17 cellular contexts compared by ENCODE assay signal in the genomic region with DNA sequence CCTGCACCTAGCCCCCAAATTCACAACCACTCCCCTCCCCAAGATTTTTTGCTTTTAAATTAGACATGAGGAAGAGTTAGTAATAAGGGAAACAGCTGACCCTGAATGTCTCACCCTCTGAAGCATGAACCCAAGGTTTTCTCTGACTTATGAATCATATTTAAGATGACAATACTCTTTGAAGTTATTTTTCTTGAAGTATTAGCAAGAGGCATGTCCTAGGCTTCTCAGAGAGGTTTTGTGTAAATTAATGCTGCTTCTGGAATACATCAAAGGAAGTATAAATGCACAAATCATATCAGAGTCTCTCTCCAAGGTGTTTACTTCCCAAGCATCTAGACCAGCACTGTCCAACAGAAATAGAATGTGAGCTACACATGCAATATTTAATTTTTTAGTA.
DNase-seq lines count a peak whose midpoint lies in the region; ATAC-seq, FAIRE-seq and TF ChIP-seq lines count a peak whose summit lies in the region.
"Had no signal": no experiment of that assay in that cellular context is flagged by ENCODE, and none has a peak within 500 bp of the region (broad histone marks: within the 10 kb centered on the region; RNA-seq: fewer than 3 reads in every experiment).

No MANE protein-coding gene starts in this region.

- intact Hi-C loops in CD14-positive monocyte (cut with micrococcal nuclease), result no loop called here
- intact Hi-C loops in PC-3 (cut with micrococcal nuclease), result no loop called here
- intact Hi-C loops in endothelial cell of umbilical vein (cut with micrococcal nuclease), result no loop called here

- no peaks in the 10 kb centered on the region for H3F3A ChIP-seq in PC-3 (ENCODE audit: low read length, unreplicated experiment)

- no peak for ATAC-seq in PC-3
- ATAC-seq: activated CD4-positive, CD25-positive, alpha-beta regulatory T cell treated with anti-CD3 and anti-CD28 coated beads, Interleukin-2, amount 50 U/mL, for 24 hours; body of pancreas; Right ventricle myocardium inferior; stimulated activated memory B cell treated with anti-CD40 and anti-IgM and Interleukin-4, amounts not matched to agents 10 μg/mL and 1 μg/mL and 100 μg/mL, for 72 hours had no signal

- no peaks in the 10 kb centered on the region for H4K20me1 ChIP-seq in PC-3 (ENCODE audit: low read length)
- no peaks in the 10 kb centered on the region for H4K20me1 ChIP-seq in endothelial cell of umbilical vein (replicated peaks; ENCODE audit: control insufficient read depth, extremely low read depth, insufficient read depth, low read length)

- H3K4me2 ChIP-seq in PC-3 (ENCODE audit: low read length) (no peak overlapping the region), endothelial cell of umbilical vein (ENCODE audit: insufficient read depth, low read length) (no peak overlapping the region)

- dilution Hi-C loops in endothelial cell of umbilical vein (cut with MboI; ENCODE audit: extremely low pct_ligation_motif_present, low sequenced_read_pairs), result no loop called here

- H3K9ac ChIP-seq in PC-3 (ENCODE audit: low read length) (no peak overlapping the region), endothelial cell of umbilical vein (replicated peaks; ENCODE audit: extremely low read depth, insufficient read depth, low read length) (no peak overlapping the region)
- H3K9ac ChIP-seq: parathyroid adenoma had no signal

- H3K4me3 Mint-ChIP-seq in CD14-positive monocyte (no peak overlapping the region), mesothelial cell of epicardium (no peak overlapping the region), nephron progenitor cell (no peak overlapping the region)
- H3K4me3 Mint-ChIP-seq: stimulated activated memory B cell treated with anti-CD40 and anti-IgM and Interleukin-4, amounts not matched to agents 10 μg/mL and 1 μg/mL and 100 μg/mL, for 72 hours had no signal

- H3K27ac Mint-ChIP-seq in CD14-positive monocyte, result peak overlapping the region in 4 of 7 donors; percentile 23 to 86 (median 53)
- H3K27ac Mint-ChIP-seq in mesothelial cell of epicardium, result peak overlapping the region; percentile 74
- H3K27ac Mint-ChIP-seq in nephron progenitor cell, result no peak overlapping the region
- H3K27ac Mint-ChIP-seq: stimulated activated memory B cell treated with anti-CD40 and anti-IgM and Interleukin-4, amounts not matched to agents 10 μg/mL and 1 μg/mL and 100 μg/mL, for 72 hours had no signal

- BruUV-seq in PC-3 (replicated peaks; lab: Mats Ljungman, UMichigan) (no TSS peak), endothelial cell of umbilical vein (replicated peaks; lab: Mats Ljungman, UMichigan) (no TSS peak)

- H3K27me3 Mint-ChIP-seq in CD14-positive monocyte (ENCODE audit: low read depth in 3 of 3) (no peaks in the 10 kb centered on the region), mesothelial cell of epicardium (ENCODE audit: low read depth) (no peaks in the 10 kb centered on the region), nephron progenitor cell (ENCODE audit: low read depth, poor library complexity) (no peaks in the 10 kb centered on the region)
- H3K27me3 Mint-ChIP-seq: stimulated activated memory B cell treated with anti-CD40 and anti-IgM and Interleukin-4, amounts not matched to agents 10 μg/mL and 1 μg/mL and 100 μg/mL, for 72 hours had no signal

- POLR2A ChIA-PET in PC-3 (lab: Charles Lee; ENCODE audit: unreplicated experiment), result no interaction called here
- POLR2A ChIA-PET in endothelial cell of umbilical vein (lab: Charles Lee), result no interaction called here

- no peaks in the 10 kb centered on the region for H3K9me1 ChIP-seq in endothelial cell of umbilical vein (replicated peaks; ENCODE audit: control insufficient read depth, extremely low read depth, insufficient read depth, low read length)

- no peaks in the 10 kb centered on the region for H3K9me2 ChIP-seq in PC-3 (replicated peaks; ENCODE audit: low read length)

- H3K79me2 ChIP-seq in PC-3 (ENCODE audit: low read length) (no peaks in the 10 kb centered on the region), endothelial cell of umbilical vein (ENCODE audit: control insufficient read depth, insufficient read depth, low read length) (no peaks in the 10 kb centered on the region)
- H3K79me2 ChIP-seq: parathyroid adenoma had no signal

- H3K4me1 ChIP-seq in PC-3 (ENCODE audit: insufficient read depth, low read length) (peaks cover 12% of the 10 kb centered on the region), endothelial cell of umbilical vein (ENCODE audit: control insufficient read depth, extremely low read depth, insufficient read depth, low read length) (peaks cover 18% of the 10 kb centered on the region)
- H3K4me1 ChIP-seq: body of pancreas, parathyroid adenoma had no signal

- H3K9me3 ChIP-seq in PC-3 (ENCODE audit: low read length) (no peaks in the 10 kb centered on the region), endothelial cell of umbilical vein (replicated peaks; ENCODE audit: control insufficient read depth, insufficient read depth, low read length) (no peaks in the 10 kb centered on the region)
- H3K9me3 ChIP-seq: body of pancreas had no signal

- no peak overlapping the region for H3K4me3 ChIP-seq in PC-3 (ENCODE audit: low read length)
- no peak overlapping the region for H3K4me3 ChIP-seq in endothelial cell of umbilical vein (replicated peaks in 1 of 3; ENCODE audit: insufficient read depth in 1 of 3, low read depth in 1 of 3, low read length in 3 of 3)
- H3K4me3 ChIP-seq: body of pancreas had no signal

- H2AFZ ChIP-seq in PC-3 (ENCODE audit: low read length) (no peak overlapping the region), endothelial cell of umbilical vein (ENCODE audit: low read depth, low read length) (no peak overlapping the region)
- H2AFZ ChIP-seq: parathyroid adenoma had no signal

- no peak overlapping the region for H3K27ac ChIP-seq in PC-3 (ENCODE audit: low read length)
- no peak overlapping the region for H3K27ac ChIP-seq in endothelial cell of umbilical vein (ENCODE audit: insufficient read depth, low read depth, low read length)
- H3K27ac ChIP-seq: body of pancreas, parathyroid adenoma had no signal

- H3K9me3 Mint-ChIP-seq in CD14-positive monocyte (peaks cover 0 to 2% (median 0%) of the 10 kb centered on the region in 7 donors), mesothelial cell of epicardium (peaks cover 9% of the 10 kb centered on the region), nephron progenitor cell (peaks cover 7% of the 10 kb centered on the region)
- H3K9me3 Mint-ChIP-seq: stimulated activated memory B cell treated with anti-CD40 and anti-IgM and Interleukin-4, amounts not matched to agents 10 μg/mL and 1 μg/mL and 100 μg/mL, for 72 hours had no signal

- H3K27me3 ChIP-seq in PC-3 (ENCODE audit: low read length) (no peaks in the 10 kb centered on the region), endothelial cell of umbilical vein (ENCODE audit: control insufficient read depth in 2 of 2, insufficient read depth in 2 of 2, low read length in 2 of 2) (no peaks in the 10 kb centered on the region)
- H3K27me3 ChIP-seq: body of pancreas had no signal

- H3K36me3 ChIP-seq in PC-3 (ENCODE audit: low read depth, low read length) (no peaks in the 10 kb centered on the region), endothelial cell of umbilical vein (ENCODE audit: control insufficient read depth in 2 of 2, extremely low read depth in 1 of 2, insufficient read depth in 2 of 2, low read length in 2 of 2) (no peaks in the 10 kb centered on the region)

- CTCF ChIA-PET in PC-3 (lab: Charles Lee), result no interaction called here
- CTCF ChIA-PET in endothelial cell of umbilical vein (lab: Charles Lee), result interaction anchor here (1.0 to 1.6 kb wide), 3 partner anchors 9 to 410 kb away, joined by 3 to 5 read pairs (median 4); no protein-coding TSS in a partner anchor

- no peaks in the 10 kb centered on the region for H3K36me3 Mint-ChIP-seq in CD14-positive monocyte
- H3K36me3 Mint-ChIP-seq in mesothelial cell of epicardium, result no peaks in the 10 kb centered on the region
- no peaks in the 10 kb centered on the region for H3K36me3 Mint-ChIP-seq in nephron progenitor cell (ENCODE audit: low read depth)
- H3K36me3 Mint-ChIP-seq: stimulated activated memory B cell treated with anti-CD40 and anti-IgM and Interleukin-4, amounts not matched to agents 10 μg/mL and 1 μg/mL and 100 μg/mL, for 72 hours had no signal

- no peak for TF ChIP-seq CTCF in CD14-positive monocyte (IDR thresholded peaks at IDR 0.05)
- no peak for TF ChIP-seq CTCF in PC-3 (conservative IDR thresholded peaks at IDR 0.05; ENCODE audit: low read depth, low read length)
- TF ChIP-seq CTCF in endothelial cell of umbilical vein (IDR thresholded peaks at IDR 0.05; ENCODE audit: extremely low read depth in 1 of 2, insufficient read depth in 1 of 2, low read depth in 1 of 2, low read length in 2 of 2), result no peak
- no peak for TF ChIP-seq CTCF in mesothelial cell of epicardium (IDR thresholded peaks at IDR 0.05; ENCODE audit: unreplicated experiment)
- TF ChIP-seq CTCF in nephron progenitor cell (IDR thresholded peaks at IDR 0.05), result no peak

- no peak for FAIRE-seq in endothelial cell of umbilical vein (lab: Jason Lieb, UNC)
- FAIRE-seq: kidney had no signal

- no peak for TF ChIP-seq POLR2A in endothelial cell of umbilical vein (IDR thresholded peaks at IDR 0.05; ENCODE audit: low read depth, low read length)

- H3K4me1 Mint-ChIP-seq in CD14-positive monocyte, result peaks cover 15% of the 10 kb centered on the region
- peaks cover 25% of the 10 kb centered on the region for H3K4me1 Mint-ChIP-seq in mesothelial cell of epicardium
- H3K4me1 Mint-ChIP-seq in nephron progenitor cell, result peaks cover 8% of the 10 kb centered on the region

- DNase-seq in CD14-positive monocyte (ENCODE audit: low spot score) (no peak), PC-3 (peak; percentile 26), endothelial cell of umbilical vein (ENCODE audit: low read depth, low spot score) (peak; percentile 54), mesothelial cell of epicardium (ENCODE audit: low spot score in 2 of 2, unreplicated experiment in 2 of 2) (no peak), NCI-H2227 treated with DMSO at 0.1 percent for 48 hours (lab: John Stamatoyannopoulos, UW) (no peak), nephron progenitor cell (no peak), amniotic stem cell (lab: John Stamatoyannopoulos, UW) (no peak)
- DNase-seq in activated CD4-positive, CD25-positive, alpha-beta regulatory T cell treated with anti-CD3 and anti-CD28 coated beads, Interleukin-2, amount 50 U/mL, for 72 hours, result no peak
- DNase-seq: body of pancreas, COR-L47, head of caudate nucleus, kidney, NCI-H1417 had no signal

TF ChIP-seq in endothelial cell of umbilical vein, 7 proteins besides CTCF, POLR2A, EP300 and RAD21 (continues in another document):
- TF ChIP-seq MYC (IDR thresholded peaks at IDR 0.05; ENCODE audit: low read depth, low read length) (no peak), POLR2AphosphoS5 (IDR thresholded peaks at IDR 0.05; ENCODE audit: insufficient read depth, low read depth, low read length) (peak; percentile 24), JUN (IDR thresholded peaks at IDR 0.05; ENCODE audit: borderline replicate concordance, insufficient read depth, insufficient read length, low read depth) (peak; percentile 37), EZH2 (IDR thresholded peaks at IDR 0.05; ENCODE audit: borderline replicate concordance, low read depth, low read length, severe bottlenecking) (no peak)
- TF ChIP-seq, protein P1, sequence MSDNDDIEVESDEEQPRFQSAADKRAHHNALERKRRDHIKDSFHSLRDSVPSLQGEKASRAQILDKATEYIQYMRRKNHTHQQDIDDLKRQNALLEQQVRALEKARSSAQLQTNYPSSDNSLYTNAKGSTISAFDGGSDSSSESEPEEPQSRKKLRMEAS (IDR thresholded peaks at IDR 0.05; ENCODE audit: insufficient read depth, insufficient read length), result no peak

Comparison
In these comparisons a context has a peak if more than half of its experiments do, and no peak if none do; other contexts are left out.
1. DNase-seq: peak in PC-3 (single experiment) and endothelial cell of umbilical vein (single experiment); none in CD14-positive monocyte (single experiment), mesothelial cell of epicardium (0 of 2), NCI-H2227 treated with DMSO at 0.1 percent for 48 hours (single experiment), nephron progenitor cell (single experiment), amniotic stem cell (single experiment) and activated CD4-positive, CD25-positive, alpha-beta regulatory T cell treated with anti-CD3 and anti-CD28 coated beads, Interleukin-2, amount 50 U/mL, for 72 hours (single experiment).